22 cellular contexts compared by ENCODE assay signal in the genomic region with DNA sequence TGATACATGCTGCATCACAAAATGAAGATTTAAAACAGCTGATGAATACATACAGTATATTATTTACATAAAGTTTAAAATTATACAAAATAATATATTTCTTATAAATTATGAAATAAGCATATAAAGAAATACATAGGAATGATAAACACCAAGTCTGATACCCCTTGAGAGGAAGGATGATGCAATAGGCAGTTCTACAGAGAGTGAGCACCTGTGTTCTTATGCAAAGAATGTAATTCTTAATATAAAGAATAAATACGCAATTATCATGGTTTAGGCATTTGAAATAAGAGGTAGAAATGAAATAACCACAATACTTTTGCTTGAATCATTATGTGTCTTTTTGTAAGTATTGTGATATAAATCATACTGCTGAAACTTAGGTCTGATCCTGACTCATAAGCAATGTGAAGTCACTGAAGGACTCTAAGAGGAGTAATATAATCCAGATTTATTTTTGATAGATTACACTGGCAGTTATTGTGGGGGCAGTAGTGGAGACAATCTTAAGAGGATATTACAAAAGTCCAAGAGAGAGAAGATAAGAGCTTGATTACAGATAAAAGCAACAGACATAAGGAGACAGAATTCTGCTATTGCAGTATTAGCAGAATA. TPM values are rescaled to one million over a fixed set of nuclear protein-coding genes. Genes with fewer than 3 reads are reported as not detected.
A peak's percentile ranks its signal among the peaks of the same experiment; 100 is the strongest.
DNase-seq lines count a peak whose midpoint lies in the region; ATAC-seq, FAIRE-seq and TF ChIP-seq lines count a peak whose summit lies in the region.
"Had no signal": no experiment of that assay in that cellular context is flagged by ENCODE, and none has a peak within 500 bp of the region (broad histone marks: within the 10 kb centered on the region; RNA-seq: fewer than 3 reads in every experiment).

No MANE protein-coding gene starts in this region.

- TF ChIP-seq EP300 in K562 (IDR thresholded peaks at IDR 0.05; ENCODE audit: low read length), result no peak

- DNase-seq in D721Med (ENCODE audit: insufficient read length, low spot score), result no peak
- DNase-seq in HFFc6, result peak; percentile 4
- DNase-seq in K562 (ENCODE audit: extremely low read depth in 1 of 4, low spot score in 3 of 4), result no peak
- DNase-seq in iris pigment epithelial cell (ENCODE audit: low read depth), result peak; percentile 67
- DNase-seq in KG1 (lab: John Stamatoyannopoulos, UW), result no peak
- DNase-seq in osteocyte (ENCODE audit: extremely low spot score, unreplicated experiment), result no peak
- no peak for DNase-seq in KBM-7
- DNase-seq: activated CD4-positive, alpha-beta memory T cell treated with anti-CD3 and anti-CD28 coated beads for 36 hours; activated T-cell treated with anti-CD3 and anti-CD28 coated beads, Interleukin-2, amount 50 U/mL, for 72 hours; DMS153; NCI-H510A; stimulated activated CD4-positive, alpha-beta T cell treated with anti-CD3 and anti-CD28 coated beads, Interleukin-2, amount 100 ng/mL, for 24 hours; stimulated activated CD8-positive, alpha-beta memory T cell treated with anti-CD3 and anti-CD28 coated beads, Interleukin-4, amount 100 ng/mL, for 48 hours had no signal

- H3K4me3 ChIP-seq in K562, result no peak overlapping the region
- H3K4me3 ChIP-seq: GM23338, right atrium auricular region, SJSA1 had no signal

- H2AFZ ChIP-seq in K562 (ENCODE audit: low read depth, low read length), result no peak overlapping the region
- H2AFZ ChIP-seq: GM23338 had no signal

- no peak overlapping the region for H3K27ac ChIP-seq in K562 (ENCODE audit: extremely low read depth, low read depth, low read length)
- H3K27ac ChIP-seq: KMS-11, right atrium auricular region, SJSA1 had no signal

- H3K36me3 Mint-ChIP-seq in HFFc6 (ENCODE audit: low read depth), result no peaks in the 10 kb centered on the region
- no peaks in the 10 kb centered on the region for H3K36me3 Mint-ChIP-seq in osteocyte (ENCODE audit: unreplicated experiment)
- H3K36me3 Mint-ChIP-seq: activated CD4-positive, alpha-beta memory T cell treated with anti-CD3 and anti-CD28 coated beads for 36 hours; type B pancreatic cell had no signal

- no peak overlapping the region for H3K27ac Mint-ChIP-seq in HFFc6
- no peak overlapping the region for H3K27ac Mint-ChIP-seq in osteocyte (ENCODE audit: unreplicated experiment)
- H3K27ac Mint-ChIP-seq: activated CD4-positive, alpha-beta memory T cell treated with anti-CD3 and anti-CD28 coated beads for 36 hours; activated T-cell treated with anti-CD3 and anti-CD28 coated beads, Interleukin-2, amount 50 U/mL, for 72 hours; GM23338; type B pancreatic cell had no signal

- TF ChIP-seq RAD21 in K562 (CRISPR knock-in tag; conservative IDR thresholded peaks at IDR 0.05 in 1 of 2, IDR thresholded peaks at IDR 0.05 in 1 of 2), result no peak

- H3K4me3 Mint-ChIP-seq in HFFc6 (no peak overlapping the region), osteocyte (ENCODE audit: unreplicated experiment) (no peak overlapping the region)
- H3K4me3 Mint-ChIP-seq: activated CD4-positive, alpha-beta memory T cell treated with anti-CD3 and anti-CD28 coated beads for 36 hours; activated T-cell treated with anti-CD3 and anti-CD28 coated beads, Interleukin-2, amount 50 U/mL, for 72 hours; GM23338; neural crest cell; type B pancreatic cell had no signal

- H3K4me1 Mint-ChIP-seq in HFFc6 (ENCODE audit: low read depth) (peaks cover 26% of the 10 kb centered on the region), osteocyte (ENCODE audit: unreplicated experiment) (no peaks in the 10 kb centered on the region)
- H3K4me1 Mint-ChIP-seq: neural crest cell had no signal

- TF ChIP-seq CTCF in D721Med (IDR thresholded peaks at IDR 0.05; ENCODE audit: insufficient read depth, missing control alignments), result no peak
- no peak for TF ChIP-seq CTCF in HFFc6 (IDR thresholded peaks at IDR 0.05)
- no peak for TF ChIP-seq CTCF in K562 (IDR thresholded peaks at IDR 0.05 in 2 of 3, conservative IDR thresholded peaks at IDR 0.05 in 1 of 3; ENCODE audit: insufficient read depth in 2 of 3, low read depth in 1 of 3, low read length in 3 of 3)
- no peak for TF ChIP-seq CTCF in osteocyte (IDR thresholded peaks at IDR 0.05)

- H3K9me3 Mint-ChIP-seq in HFFc6, result no peaks in the 10 kb centered on the region
- H3K9me3 Mint-ChIP-seq in osteocyte (ENCODE audit: unreplicated experiment), result no peaks in the 10 kb centered on the region
- H3K9me3 Mint-ChIP-seq: activated CD4-positive, alpha-beta memory T cell treated with anti-CD3 and anti-CD28 coated beads for 36 hours; activated T-cell treated with anti-CD3 and anti-CD28 coated beads, Interleukin-2, amount 50 U/mL, for 72 hours; GM23338; neural crest cell; type B pancreatic cell had no signal

- no peaks in the 10 kb centered on the region for H4K20me1 ChIP-seq in K562 (replicated peaks; ENCODE audit: control insufficient read depth, insufficient read depth, low read length)

- peak; percentile 87 for FAIRE-seq in D721Med (lab: Jason Lieb, UNC)
- no peak for FAIRE-seq in K562 (lab: Jason Lieb, UNC)
- FAIRE-seq: frontal cortex, TTC549 had no signal

- H3K27me3 Mint-ChIP-seq in HFFc6 (ENCODE audit: insufficient read depth) (no peaks in the 10 kb centered on the region), osteocyte (ENCODE audit: unreplicated experiment) (no peaks in the 10 kb centered on the region)
- H3K27me3 Mint-ChIP-seq: type B pancreatic cell had no signal

- no TSS peak for BruUV-seq in K562 (replicated peaks; lab: Mats Ljungman, UMichigan)

- POLR2A ChIA-PET in K562 (lab: Yijun Ruan, JAX), result interaction anchor here (0.6 kb wide), 1 partner anchor 137 kb away, joined by 3 read pairs; no protein-coding TSS in a partner anchor

- H3K4me2 ChIP-seq in K562 (ENCODE audit: insufficient read depth, low read length), result no peak overlapping the region
- H3K4me2 ChIP-seq: GM23338, KMS-11 had no signal

- H3K9me1 ChIP-seq in K562 (ENCODE audit: control insufficient read depth, insufficient read depth, low read length), result no peaks in the 10 kb centered on the region

- no peak for TF ChIP-seq POLR2A in K562 (conservative IDR thresholded peaks at IDR 0.05)

- intact Hi-C loops in K562 (cut with micrococcal nuclease), result no loop called here

- no peak for ATAC-seq in K562
- no peak for ATAC-seq in GM21360 (IDR thresholded peaks at IDR 0.05; ENCODE audit: unreplicated experiment)
- ATAC-seq: activated T-cell treated with anti-CD3 and anti-CD28 coated beads, Interleukin-2, amount 50 U/mL, for 72 hours; GM23338 had no signal

- H3K36me3 ChIP-seq in K562 (ENCODE audit: control insufficient read depth, insufficient read depth, low read length), result no peaks in the 10 kb centered on the region
- H3K36me3 ChIP-seq: right atrium auricular region, SJSA1 had no signal

- H3K4me1 ChIP-seq in K562 (replicated peaks in 1 of 2; ENCODE audit: control insufficient read depth in 2 of 2, insufficient read depth in 2 of 2, low read length in 2 of 2), result no peaks in the 10 kb centered on the region

- H3K27me3 ChIP-seq in K562 (ENCODE audit: control insufficient read depth in 2 of 2, insufficient read depth in 2 of 2, low read length in 2 of 2), result no peaks in the 10 kb centered on the region
- H3K27me3 ChIP-seq: right atrium auricular region, SJSA1 had no signal

- no peaks in the 10 kb centered on the region for H3K9me3 ChIP-seq in K562 (replicated peaks; ENCODE audit: control insufficient read depth, insufficient read depth, low read depth, low read length)
- H3K9me3 ChIP-seq: right atrium auricular region, SJSA1 had no signal

- CTCF ChIA-PET in K562 (lab: Yijun Ruan, JAX; ENCODE audit: low intra/inter-chr PET ratio), result no interaction called here

- in situ Hi-C loops in K562 (cut with MboI), result no loop called here
- in situ Hi-C loops in KBM-7 (cut with MboI; ENCODE audit: low pct_unique_long_range_greater_than_20kb, low sequenced_read_pairs), result no loop called here

- 47% methylated on average over 1 of the region's 1 CpG for WGBS in K562 (ENCODE audit: insufficient coverage, low coverage, missing lambda C conversion rate)

- H3K79me2 ChIP-seq in K562 (ENCODE audit: control insufficient read depth, insufficient read depth, low read length), result no peaks in the 10 kb centered on the region

- H3K9ac ChIP-seq in K562 (ENCODE audit: insufficient read depth in 1 of 2, low read depth in 2 of 2, low read length in 2 of 2), result no peak overlapping the region
- H3K9ac ChIP-seq: KMS-11 had no signal

TF ChIP-seq in K562, 482 proteins besides CTCF, POLR2A, EP300 and RAD21 (continues in another document):
- TF ChIP-seq KAT8 (IDR thresholded peaks at IDR 0.05; ENCODE audit: low read depth), result no peak
- TF ChIP-seq CAMTA2 (CRISPR knock-in tag; conservative IDR thresholded peaks at IDR 0.05), result no peak
- no peak for TF ChIP-seq RFX7 (CRISPR knock-in tag; IDR thresholded peaks at IDR 0.05)
- TF ChIP-seq ATF3 (IDR thresholded peaks at IDR 0.05), result peak; percentile 76
- TF ChIP-seq ATF3 (CRISPR knock-in tag; conservative IDR thresholded peaks at IDR 0.05), result no peak
- TF ChIP-seq ZSCAN32 (CRISPR knock-in tag; IDR thresholded peaks at IDR 0.05), result 0 out of 2 replicates have a peak, but pooled peaks have one; percentile 33

RNA-seq across cellular contexts. Expression of gene TTLL7, which starts 39.0 kb away (rescaled TPM):
- total RNA-seq in HFFc6 (2021; fragmentation: NEBNext Ultra II Directional; extraction: Animal tissue kit (Norgen Biotek cat#: 25700)), result 1 to 10 TPM; 5.1 to 8.4 (median 7.5) TPM
- 3.6 and 9.3 TPM in 2 replicates for total RNA-seq in K562 (2011; cell fraction: chromatin; rRNA removed; ENCODE audit: low replicate concordance)
- 1.3 and 1.4 TPM in 2 replicates for total RNA-seq in K562 (2011; cell fraction: nucleolus; rRNA removed)
- 2.1 and 6.4 TPM in 2 replicates for total RNA-seq in K562 (2011; cell fraction: nucleoplasm; rRNA removed)
- total RNA-seq in K562 (2014; rRNA removed), result 1.5 and 2.0 TPM in 2 replicates
- 2.1 and 2.3 TPM in 2 replicates for total RNA-seq in K562 (2014; rRNA removed; fragmentation: Illumina TruSeq; extraction: Trizol)
- 1.6 and 2.6 TPM in 2 replicates for total RNA-seq in K562 (2015; rRNA removed; fragmentation: Illumina TruSeq; extraction: Trizol)
- 1.7 and 2.1 TPM in 2 replicates for total RNA-seq in K562 (2021)
- 0.41 and 1.7 TPM in 2 replicates for polyA plus RNA-seq in K562 (2011; rRNA removed)
- polyA plus RNA-seq in K562 (2011; cell fraction: cytosol; rRNA removed), result 0.24 and 0.45 TPM in 2 replicates
- polyA plus RNA-seq in K562 (2011; cell fraction: nucleus; rRNA removed), result 0.65 and 2.3 TPM in 2 replicates
- 1.7 and 2.5 TPM in 2 replicates for polyA plus RNA-seq in K562 (2012)
- polyA plus RNA-seq in K562 (2014; fragmentation: Illumina TruSeq; extraction: Trizol), result 1.5 TPM in 2 replicates
- polyA plus RNA-seq in K562 (2014; fragmentation: Nextera tagmentation; extraction: Ambion mirVana), result under 1 TPM; 0.63 to 0.78 TPM
- 0.80 and 1.2 TPM in 2 replicates for polyA plus RNA-seq in K562 (2014; rRNA removed)
- polyA minus RNA-seq in K562 (2011; rRNA and poly(A)+ RNA removed), result 0.75 and 3.4 TPM in 2 replicates
- 1.3 TPM in 1 of 2 replicates, not detected in the other for polyA minus RNA-seq in K562 (2011; cell fraction: cytosol; rRNA and poly(A)+ RNA removed)
- 0.33 and 1.8 TPM in 2 replicates for polyA minus RNA-seq in K562 (2011; cell fraction: nucleus; rRNA and poly(A)+ RNA removed)
- 6.8 and 8.6 TPM in 2 replicates for total RNA-seq in osteocyte

Comparison
In these comparisons a context has a peak if more than half of its experiments do, and no peak if none do; other contexts are left out.
1. DNase-seq: peak in HFFc6 (single experiment) and iris pigment epithelial cell (single experiment); none in D721Med (single experiment), K562 (0 of 4), KG1 (single experiment), osteocyte (single experiment) and KBM-7 (single experiment).